Comparison of ENCODE assay signal across 8 cellular contexts in genomic region chr20:57389695-57390603, GRCh38. TPM values are rescaled to one million over a fixed set of nuclear protein-coding genes. Genes with fewer than 3 reads are reported as not detected.
DNase-seq lines count a peak whose midpoint lies in the region; ATAC-seq lines count a peak whose summit lies in the region.

No MANE protein-coding gene starts in this region.

- ATAC-seq in esophagus mucosa, result no peak

- H3K4me3 ChIP-seq in iPS-11a (ENCODE audit: low read depth, low read length), result peak overlapping the region; percentile 35

- DNase-seq in COLO668 (lab: John Stamatoyannopoulos, UW; ENCODE audit: unreplicated experiment) (peak; percentile 58), MV-4-11 (lab: John Stamatoyannopoulos, UW) (peak; percentile 11), DMS 273 treated with DMSO at 0.1 percent for 48 hours (lab: John Stamatoyannopoulos, UW) (no peak), pons (ENCODE audit: low spot score) (no peak)
- peak; percentile 48 for DNase-seq in activated effector memory CD4-positive, alpha-beta T cell treated with Interleukin-2 at 50 U/mL for 16 hours
- DNase-seq in stimulated activated CD4-positive, alpha-beta T cell treated with anti-CD3 and anti-CD28 coated beads, Interleukin-4, amount 100 ng/mL, for 24 hours, result peak; percentile 68

RNA-seq across cellular contexts. Expression of gene RBM38, which starts 1.2 kb away (rescaled TPM):
- total RNA-seq in esophagus mucosa, result 12.3 TPM

RNA-seq across cellular contexts. Expression of gene RAE1, which starts 38.9 kb away (rescaled TPM):
- 22.8 TPM for total RNA-seq in esophagus mucosa

Comparison
In these comparisons a context has a peak if more than half of its experiments do, and no peak if none do; other contexts are left out.
1. DNase-seq: peak in COLO668 (single experiment), MV-4-11 (single experiment), activated effector memory CD4-positive, alpha-beta T cell treated with Interleukin-2 at 50 U/mL for 16 hours (single experiment) and stimulated activated CD4-positive, alpha-beta T cell treated with anti-CD3 and anti-CD28 coated beads, Interleukin-4, amount 100 ng/mL, for 24 hours (single experiment); none in DMS 273 treated with DMSO at 0.1 percent for 48 hours (single experiment) and pons (single experiment).